In genomic region chr1:2853711-2854110, GRCh38 we compare ENCODE assay signal across 19 cellular contexts. TPM values are rescaled to one million over a fixed set of nuclear protein-coding genes. Genes with fewer than 3 reads are reported as not detected.
A peak's percentile ranks its signal among the peaks of the same experiment; 100 is the strongest.
DNase-seq lines count a peak whose midpoint lies in the region; ATAC-seq and TF ChIP-seq lines count a peak whose summit lies in the region.
"Had no signal": no experiment of that assay in that cellular context is flagged by ENCODE, and none has a peak within 500 bp of the region (broad histone marks: within the 10 kb centered on the region; RNA-seq: fewer than 3 reads in every experiment).

No MANE protein-coding gene starts in this region.

- no peak for TF ChIP-seq CTCF in heart right ventricle (IDR thresholded peaks at IDR 0.05)
- no peak for TF ChIP-seq CTCF in psoas muscle (IDR thresholded peaks at IDR 0.05)
- TF ChIP-seq CTCF in activated CD8-positive, alpha-beta T cell treated with anti-CD3 and anti-CD28 coated beads for 36 hours (IDR thresholded peaks at IDR 0.05) = no peak

- H3K36me3 Mint-ChIP-seq in natural killer cell treated with Interleukin-12 subunit alpha and Interleukin-12 subunit beta and Interleukin-15 and Interleukin-18, amount 100 ng/mL, for 72 hours = no peaks in the 10 kb centered on the region
- H3K36me3 Mint-ChIP-seq in activated CD8-positive, alpha-beta T cell treated with anti-CD3 and anti-CD28 coated beads for 36 hours (ENCODE audit: low read depth) = no peaks in the 10 kb centered on the region
- H3K36me3 Mint-ChIP-seq: CD4-positive, alpha-beta memory T cell had no signal

- H3K27ac ChIP-seq in right cardiac atrium (ENCODE audit: low read length) = no peak overlapping the region
- no peak overlapping the region for H3K27ac ChIP-seq in heart right ventricle
- no peak overlapping the region for H3K27ac ChIP-seq in psoas muscle
- H3K27ac ChIP-seq: GM23248 had no signal

- no peaks in the 10 kb centered on the region for H3K9me3 Mint-ChIP-seq in natural killer cell treated with Interleukin-12 subunit alpha and Interleukin-12 subunit beta and Interleukin-15 and Interleukin-18, amount 100 ng/mL, for 72 hours
- H3K9me3 Mint-ChIP-seq in activated CD8-positive, alpha-beta T cell treated with anti-CD3 and anti-CD28 coated beads for 36 hours = no peaks in the 10 kb centered on the region

- H3K9me3 ChIP-seq in right cardiac atrium (ENCODE audit: control insufficient read depth, low read length) (no peaks in the 10 kb centered on the region), heart right ventricle (no peaks in the 10 kb centered on the region), psoas muscle (no peaks in the 10 kb centered on the region)

- H3K27me3 ChIP-seq in right cardiac atrium (ENCODE audit: control insufficient read depth, insufficient read depth) (no peaks in the 10 kb centered on the region), heart right ventricle (peaks cover 0 to 52% (median 46%) of the 10 kb centered on the region in 7 donors), psoas muscle (ENCODE audit: insufficient read depth in 3 of 3, low read length in 2 of 3) (peaks cover 0 to 39% (median 7%) of the 10 kb centered on the region in 3 donors)

- no peak overlapping the region for H3K4me3 ChIP-seq in right cardiac atrium (ENCODE audit: low read length)
- H3K4me3 ChIP-seq in heart right ventricle = no peak overlapping the region
- no peak overlapping the region for H3K4me3 ChIP-seq in psoas muscle
- H3K4me3 ChIP-seq: GM23248 had no signal

- no peak overlapping the region for H3K4me3 Mint-ChIP-seq in natural killer cell treated with Interleukin-12 subunit alpha and Interleukin-12 subunit beta and Interleukin-15 and Interleukin-18, amount 100 ng/mL, for 72 hours
- no peak overlapping the region for H3K4me3 Mint-ChIP-seq in activated CD8-positive, alpha-beta T cell treated with anti-CD3 and anti-CD28 coated beads for 36 hours
- H3K4me3 Mint-ChIP-seq: CD4-positive, alpha-beta memory T cell had no signal

- intact Hi-C loops in right cardiac atrium (cut with DNase I) (no loop called here), heart right ventricle (cut with DNase I) (no loop called here), left colon (cut with DNase I, micrococcal nuclease) (no loop called here), psoas muscle (cut with DNase I) (no loop called here)
- intact Hi-C loops in activated CD8-positive, alpha-beta T cell treated with anti-CD3 and anti-CD28 coated beads for 36 hours (cut with micrococcal nuclease) = no loop called here

- no peaks in the 10 kb centered on the region for H3K4me1 ChIP-seq in right cardiac atrium (ENCODE audit: control insufficient read depth, insufficient read depth, low read length)
- H3K4me1 ChIP-seq in heart right ventricle = no peaks in the 10 kb centered on the region
- H3K4me1 ChIP-seq in psoas muscle = no peaks in the 10 kb centered on the region

- peaks cover 0 to 1% of the 10 kb centered on the region in 2 donors for H3K4me1 Mint-ChIP-seq in natural killer cell treated with Interleukin-12 subunit alpha and Interleukin-12 subunit beta and Interleukin-15 and Interleukin-18, amount 100 ng/mL, for 72 hours (ENCODE audit: low read depth in 2 of 2)
- H3K4me1 Mint-ChIP-seq in activated CD8-positive, alpha-beta T cell treated with anti-CD3 and anti-CD28 coated beads for 36 hours (ENCODE audit: low read depth) = no peaks in the 10 kb centered on the region

- ATAC-seq in right cardiac atrium (no peak), heart right ventricle (no peak), left colon (peak; percentile 30), psoas muscle (no peak)
- ATAC-seq in natural killer cell treated with Interleukin-12 subunit alpha and Interleukin-12 subunit beta and Interleukin-15 and Interleukin-18, amount 100 ng/mL, for 72 hours = peak in 1 of 2 donors; percentile 22
- no peak for ATAC-seq in activated CD8-positive, alpha-beta T cell treated with anti-CD3 and anti-CD28 coated beads for 36 hours

- no peak overlapping the region for H3K27ac Mint-ChIP-seq in natural killer cell treated with Interleukin-12 subunit alpha and Interleukin-12 subunit beta and Interleukin-15 and Interleukin-18, amount 100 ng/mL, for 72 hours
- H3K27ac Mint-ChIP-seq in activated CD8-positive, alpha-beta T cell treated with anti-CD3 and anti-CD28 coated beads for 36 hours = no peak overlapping the region
- H3K27ac Mint-ChIP-seq: CD4-positive, alpha-beta memory T cell had no signal

- peaks cover 5 to 8% of the 10 kb centered on the region in 2 donors for H3K27me3 Mint-ChIP-seq in natural killer cell treated with Interleukin-12 subunit alpha and Interleukin-12 subunit beta and Interleukin-15 and Interleukin-18, amount 100 ng/mL, for 72 hours
- no peaks in the 10 kb centered on the region for H3K27me3 Mint-ChIP-seq in activated CD8-positive, alpha-beta T cell treated with anti-CD3 and anti-CD28 coated beads for 36 hours

- POLR2A ChIA-PET in activated CD8-positive, alpha-beta T cell treated with anti-CD3 and anti-CD28 coated beads for 36 hours (lab: Charles Lee) = no interaction called here

- 72% methylated on average over 9 of the region's 9 CpGs for WGBS in right cardiac atrium
- 69 to 72% methylated on average over 9 of the region's 9 CpGs for WGBS in heart right ventricle, 2 donors
- 69 to 75% (median 71%) methylated on average over 9 of the region's 9 CpGs for WGBS in psoas muscle, 3 donors

- DNase-seq in right cardiac atrium = peak in 2 of 3 donors; percentile 7 to 19
- DNase-seq in heart right ventricle = no peak
- DNase-seq in left colon = no peak
- peak; percentile 48 for DNase-seq in natural killer cell treated with Interleukin-12 subunit alpha and Interleukin-12 subunit beta and Interleukin-15 and Interleukin-18, amount 100 ng/mL, for 72 hours (ENCODE audit: low spot score)
- DNase-seq in psoas muscle = peak; percentile 3 to 39
- no peak for DNase-seq in NCI-H2171 (lab: John Stamatoyannopoulos, UW)
- no peak for DNase-seq in activated CD8-positive, alpha-beta T cell treated with anti-CD3 and anti-CD28 coated beads for 36 hours
- no peak for DNase-seq in NCI-H526 (lab: John Stamatoyannopoulos, UW)
- DNase-seq: C1 segment of cervical spinal cord; Calu3; CD4-positive, alpha-beta memory T cell; COR-L47; DMS53; DMS79 treated with DMSO at 0.1 percent for 48 hours; GM23248; H7; HCEC 1CT had no signal

- no peaks in the 10 kb centered on the region for H3K36me3 ChIP-seq in heart right ventricle
- H3K36me3 ChIP-seq in psoas muscle (ENCODE audit: insufficient read depth in 1 of 2, low read depth in 1 of 2) = no peaks in the 10 kb centered on the region

- CTCF ChIA-PET in activated CD8-positive, alpha-beta T cell treated with anti-CD3 and anti-CD28 coated beads for 36 hours (lab: Charles Lee) = no interaction called here

RNA-seq across cellular contexts. Expression of gene TTC34, which starts 52.2 kb away (rescaled TPM):
- total RNA-seq in right cardiac atrium (1 to 10 TPM in 2 of 4 donors, under 1 TPM in 2; 0.53 to 1.5 (median 0.94) TPM), heart right ventricle (under 1 TPM; 0.32 to 0.74 (median 0.42) TPM), left colon (under 1 TPM; 0.43 to 0.67 TPM), psoas muscle (under 1 TPM; 0.04 to 0.15 (median 0.06) TPM)
- polyA plus RNA-seq in right cardiac atrium (0.27 TPM), heart right ventricle (under 1 TPM; 0.03 to 0.73 TPM), psoas muscle (under 1 TPM; 0.01 to 0.03 (median 0.01) TPM)
- under 1 TPM; 0.40 to 0.56 TPM for total RNA-seq in natural killer cell treated with Interleukin-12 subunit alpha and Interleukin-12 subunit beta and Interleukin-15 and Interleukin-18, amount 100 ng/mL, for 72 hours
- total RNA-seq in activated CD8-positive, alpha-beta T cell treated with anti-CD3 and anti-CD28 coated beads for 36 hours = under 1 TPM; 0.79 to 0.81 TPM
- total RNA-seq: A172, Daoy had no signal

Comparison
In these comparisons a context has a peak if more than half of its experiments do, and no peak if none do; other contexts are left out.
1. DNase-seq: peak in right cardiac atrium (2 of 3), natural killer cell treated with Interleukin-12 subunit alpha and Interleukin-12 subunit beta and Interleukin-15 and Interleukin-18, amount 100 ng/mL, for 72 hours (single experiment) and psoas muscle (2 of 2); none in heart right ventricle (0 of 2), left colon (0 of 2), NCI-H2171 (single experiment), activated CD8-positive, alpha-beta T cell treated with anti-CD3 and anti-CD28 coated beads for 36 hours (single experiment) and NCI-H526 (0 of 2).